In genomic region chr9:38443597-38443996, GRCh38 we compare ENCODE assay signal across 20 cellular contexts. TPM values are rescaled to one million over a fixed set of nuclear protein-coding genes. Genes with fewer than 3 reads are reported as not detected.
"Had no signal": no experiment of that assay in that cellular context is flagged by ENCODE, and none has a peak within 500 bp of the region (broad histone marks: within the 10 kb centered on the region; RNA-seq: fewer than 3 reads in every experiment).

No MANE protein-coding gene starts in this region.

- H3K27me3 ChIP-seq: dorsolateral prefrontal cortex, gastrocnemius medialis, sigmoid colon had no signal

- H3K9me3 ChIP-seq: gastrocnemius medialis, sigmoid colon had no signal

- H3K27ac ChIP-seq: dorsolateral prefrontal cortex, gastrocnemius medialis, sigmoid colon had no signal

- H3K27ac Mint-ChIP-seq: activated CD4-positive, alpha-beta memory T cell treated with anti-CD3 and anti-CD28 coated beads, Interleukin-2, amount 10 ng/mL, durations not matched to agents 7 days and 5 days; activated CD8-positive, alpha-beta memory T cell treated with anti-CD3 and anti-CD28 coated beads, Interleukin-2, amount 10 ng/mL, durations not matched to agents 7 days and 5 days; activated naive CD8-positive, alpha-beta T cell treated with anti-CD3 and anti-CD28 coated beads for 36 hours; endodermal cell; type B pancreatic cell had no signal

- H3K4me3 Mint-ChIP-seq: activated CD4-positive, alpha-beta memory T cell treated with anti-CD3 and anti-CD28 coated beads, Interleukin-2, amount 10 ng/mL, durations not matched to agents 7 days and 5 days; activated CD8-positive, alpha-beta memory T cell treated with anti-CD3 and anti-CD28 coated beads, Interleukin-2, amount 10 ng/mL, durations not matched to agents 7 days and 5 days; activated naive CD8-positive, alpha-beta T cell treated with anti-CD3 and anti-CD28 coated beads for 36 hours; endodermal cell; nephron progenitor cell; type B pancreatic cell had no signal

- H3K9me3 Mint-ChIP-seq: activated CD4-positive, alpha-beta memory T cell treated with anti-CD3 and anti-CD28 coated beads, Interleukin-2, amount 10 ng/mL, durations not matched to agents 7 days and 5 days; activated naive CD8-positive, alpha-beta T cell treated with anti-CD3 and anti-CD28 coated beads for 36 hours; endodermal cell; nephron progenitor cell; type B pancreatic cell had no signal

- DNase-seq: activated CD4-positive, alpha-beta memory T cell treated with anti-CD3 and anti-CD28 coated beads, Interleukin-2, amount 10 ng/mL, durations not matched to agents 7 days and 5 days; activated CD4-positive, alpha-beta T cell treated with anti-CD3 and anti-CD28 coated beads for 48 hours; activated CD4-positive, CD25-positive, alpha-beta regulatory T cell; activated CD8-positive, alpha-beta memory T cell treated with anti-CD3 and anti-CD28 coated beads, Interleukin-2, amount 10 ng/mL, durations not matched to agents 7 days and 5 days; activated naive CD8-positive, alpha-beta T cell treated with anti-CD3 and anti-CD28 coated beads for 36 hours; amygdala; dorsolateral prefrontal cortex; endodermal cell; erythroblast; gastrocnemius medialis; head of caudate nucleus; left ventricle myocardium superior; nephron progenitor cell; nucleus accumbens; sigmoid colon; stimulated activated CD4-positive, alpha-beta T cell treated with anti-CD3 and anti-CD28 coated beads, Interleukin-1b, Interleukin-23, amount 100 ng/mL, for 48 hours; stimulated activated naive CD8-positive, alpha-beta T cell treated with anti-CD3 and anti-CD28 coated beads, Interleukin-15, Interleukin-2, amounts not matched to agents 100 U/mL and 50 U/mL, for 24 hours; substantia nigra had no signal

- H3K4me1 ChIP-seq: gastrocnemius medialis, sigmoid colon had no signal

- FAIRE-seq: colon had no signal

- H3K4me1 Mint-ChIP-seq: activated CD4-positive, alpha-beta memory T cell treated with anti-CD3 and anti-CD28 coated beads, Interleukin-2, amount 10 ng/mL, durations not matched to agents 7 days and 5 days; activated CD8-positive, alpha-beta memory T cell treated with anti-CD3 and anti-CD28 coated beads, Interleukin-2, amount 10 ng/mL, durations not matched to agents 7 days and 5 days had no signal

- ATAC-seq: activated CD8-positive, alpha-beta memory T cell treated with anti-CD3 and anti-CD28 coated beads, Interleukin-2, amount 10 ng/mL, durations not matched to agents 7 days and 5 days; gastrocnemius medialis; left ventricle myocardium superior; stimulated activated naive CD8-positive, alpha-beta T cell treated with anti-CD3 and anti-CD28 coated beads, Interleukin-15, Interleukin-2, amounts not matched to agents 100 U/mL and 50 U/mL, for 24 hours had no signal

- H3K4me3 ChIP-seq: dorsolateral prefrontal cortex, gastrocnemius medialis, sigmoid colon had no signal

- H3K36me3 ChIP-seq: gastrocnemius medialis, sigmoid colon had no signal

- H3K36me3 Mint-ChIP-seq: activated CD8-positive, alpha-beta memory T cell treated with anti-CD3 and anti-CD28 coated beads, Interleukin-2, amount 10 ng/mL, durations not matched to agents 7 days and 5 days; activated naive CD8-positive, alpha-beta T cell treated with anti-CD3 and anti-CD28 coated beads for 36 hours; type B pancreatic cell had no signal

RNA-seq across cellular contexts. Expression of gene IGFBPL1, which starts 19.3 kb away (rescaled TPM):
- total RNA-seq: activated CD8-positive, alpha-beta memory T cell treated with anti-CD3 and anti-CD28 coated beads, Interleukin-2, amount 10 ng/mL, durations not matched to agents 7 days and 5 days; activated naive CD8-positive, alpha-beta T cell treated with anti-CD3 and anti-CD28 coated beads for 36 hours; gastrocnemius medialis; left ventricle myocardium superior had no signal
